Comparison of ENCODE assay signal across 12 cellular contexts in genomic region chr12:49777341-49777740, GRCh38. TPM values are rescaled to one million over a fixed set of nuclear protein-coding genes. Genes with fewer than 3 reads are reported as not detected.
DNase-seq lines count a peak whose midpoint lies in the region; ATAC-seq and TF ChIP-seq lines count a peak whose summit lies in the region.
"Had no signal": no experiment of that assay in that cellular context is flagged by ENCODE, and none has a peak within 500 bp of the region (broad histone marks: within the 10 kb centered on the region; RNA-seq: fewer than 3 reads in every experiment).

No MANE protein-coding gene starts in this region.

- H3K4me2 ChIP-seq in HCT116 (ENCODE audit: low read length) (no peak overlapping the region), Loucy (ENCODE audit: low read depth, low read length, poor library complexity, severe bottlenecking) (no peak overlapping the region)

- H3F3A ChIP-seq in Loucy (ENCODE audit: low read depth) = no peaks in the 10 kb centered on the region

- peaks cover 4% of the 10 kb centered on the region; the same call in 1 of the 2 replicates for H3K27me3 ChIP-seq in HCT116 (ENCODE audit: insufficient read depth, low read length)
- H3K27me3 ChIP-seq in Loucy (ENCODE audit: insufficient read depth, low read length, poor library complexity, severe bottlenecking) = no peaks in the 10 kb centered on the region
- H3K27me3 ChIP-seq: BE2C had no signal

- RAD21 ChIA-PET in HCT116 (lab: Charles Lee; ENCODE audit: low non-redundant PET in 1 of 2, low total read pairs in 2 of 2, uncharacterized antibody in 2 of 2, unreplicated experiment in 2 of 2) = interaction anchor here (0.9 kb wide), 2 partner anchors 65 to 190 kb away, joined by 3 read pairs; no protein-coding TSS in a partner anchor

- H3K9me2 ChIP-seq in HCT116 (ENCODE audit: insufficient read depth) (no peaks in the 10 kb centered on the region), Loucy (replicated peaks; ENCODE audit: low read depth, low read length) (no peaks in the 10 kb centered on the region)

- TF ChIP-seq RAD21 in HCT116 (IDR thresholded peaks at IDR 0.05; ENCODE audit: low read depth) = no peak

- intact Hi-C loops in HCT116 (cut with micrococcal nuclease) (loop anchor here (2.0 to 10.0 kb wide), 3 partner anchors 187 to 407 kb away; partner anchors contain the start of gene AQP5), sciatic nerve (cut with DNase I) (loop anchor here (5.0 kb wide), 1 partner anchor 60 kb away; no protein-coding TSS in a partner anchor)

- TF ChIP-seq CTCF in HCT116 (IDR thresholded peaks at IDR 0.05 in 2 of 3, conservative IDR thresholded peaks at IDR 0.05 in 1 of 3; ENCODE audit: borderline replicate concordance in 1 of 3, insufficient read depth in 1 of 3, low read depth in 2 of 3, low read length in 2 of 3) (no peak), Loucy (conservative IDR thresholded peaks at IDR 0.05; ENCODE audit: low read length) (no peak), epithelial cell of esophagus (IDR thresholded peaks at IDR 0.05; ENCODE audit: insufficient read depth, low read depth, low read length, missing control alignments) (no peak)

- ATAC-seq in HCT116 (no peak), sciatic nerve (no peak)

- H3K4me1 ChIP-seq in HCT116 (ENCODE audit: control insufficient read depth in 1 of 2, insufficient read depth in 2 of 2, low read length in 2 of 2) (peaks cover 0 to 9% of the 10 kb centered on the region in 2 experiments; a peak in 3 of 4 replicates), Loucy (ENCODE audit: insufficient read depth, low read length, poor library complexity, severe bottlenecking) (peaks cover 8% of the 10 kb centered on the region)
- H3K4me1 ChIP-seq: A549, BE2C had no signal

- H3K79me2 ChIP-seq in HCT116 (ENCODE audit: insufficient read depth, low read length) (no peaks in the 10 kb centered on the region), Loucy (ENCODE audit: insufficient read depth, low read length) (no peaks in the 10 kb centered on the region)

- BruUV-seq in HCT116 (replicated peaks; lab: Mats Ljungman, UMichigan) = no TSS peak

- CTCF ChIA-PET in HCT116 (lab: Charles Lee) = interaction anchor here (0.8 to 2.4 kb wide), 14 partner anchors 9 to 293 kb away, joined by 3 to 28 read pairs (median 6); partner anchors contain the start of genes BCDIN3D and TMBIM6

- POLR2A ChIA-PET in HCT116 (lab: Charles Lee) = interaction anchor here (0.8 to 1.5 kb wide), 3 partner anchors 9 to 62 kb away, joined by 4 to 6 read pairs (median 4); partner anchors contain the start of gene NCKAP5L

- DNase-seq in HCT116 (ENCODE audit: low read depth, low spot score) (no peak), epithelial cell of esophagus (ENCODE audit: low read depth) (peak; percentile 71), sciatic nerve (ENCODE audit: low spot score) (peak; percentile 10)
- no peak for DNase-seq in central memory CD4-positive, alpha-beta T cell
- DNase-seq in activated effector memory CD4-positive, alpha-beta T cell treated with Interleukin-2 at 50 U/mL for 16 hours = no peak
- DNase-seq: BE2C; CD4-positive, alpha-beta memory T cell; DMS79; GM23248 had no signal

- no peaks in the 10 kb centered on the region for H3K36me3 ChIP-seq in HCT116 (ENCODE audit: control insufficient read depth in 1 of 2, insufficient read depth in 2 of 2, low read length in 2 of 2)
- H3K36me3 ChIP-seq in Loucy (ENCODE audit: insufficient read depth, low read length) = no peaks in the 10 kb centered on the region
- H3K36me3 ChIP-seq: BE2C had no signal

- no peak overlapping the region for H3K4me3 ChIP-seq in HCT116 (replicated peaks in 1 of 2; ENCODE audit: low read depth in 1 of 2, low read length in 2 of 2)
- H3K4me3 ChIP-seq in Loucy (ENCODE audit: low read length, poor library complexity, severe bottlenecking) = no peak overlapping the region
- H3K4me3 ChIP-seq in epithelial cell of esophagus (ENCODE audit: low read length) = no peak overlapping the region
- H3K4me3 ChIP-seq: A549, GM23248 had no signal

- no peak for TF ChIP-seq POLR2A in HCT116 (IDR thresholded peaks at IDR 0.05; ENCODE audit: borderline replicate concordance, extremely low read depth, insufficient read depth, insufficient read length)

- H3K9me3 ChIP-seq in HCT116 (ENCODE audit: control insufficient read depth in 1 of 2, insufficient read depth in 1 of 2, low read depth in 1 of 2, low read length in 2 of 2) (no peaks in the 10 kb centered on the region), Loucy (ENCODE audit: insufficient read depth, low read depth, low read length) (no peaks in the 10 kb centered on the region)
- H3K9me3 ChIP-seq: A549, BE2C had no signal

- peak overlapping the region; percentile 62 for H2AFZ ChIP-seq in HCT116 (ENCODE audit: low read depth, low read length, poor library complexity, severe bottlenecking)
- H2AFZ ChIP-seq in Loucy (ENCODE audit: low read length) = peak overlapping the region; percentile 73; the same call in 1 of the 2 replicates

- H4K20me1 ChIP-seq in HCT116 (ENCODE audit: insufficient read depth) = no peaks in the 10 kb centered on the region
- H4K20me1 ChIP-seq in Loucy (ENCODE audit: insufficient read depth, low read length, poor library complexity, severe bottlenecking) = no peaks in the 10 kb centered on the region

- H3K27ac ChIP-seq in HCT116 (ENCODE audit: low read depth, low read length) = no peak overlapping the region
- H3K27ac ChIP-seq: C4-2B, GM23248 had no signal

- H3K9ac ChIP-seq in HCT116 (ENCODE audit: low read length) (no peak overlapping the region), Loucy (ENCODE audit: low read depth, low read length, poor library complexity, severe bottlenecking) (no peak overlapping the region)

TF ChIP-seq in HCT116, 20 proteins besides CTCF, POLR2A, EP300 and RAD21:
- TF ChIP-seq SIN3A (IDR thresholded peaks at IDR 0.05; ENCODE audit: low read depth) (no peak), CEBPB (IDR thresholded peaks at IDR 0.05; ENCODE audit: low read depth) (no peak), SP1 (IDR thresholded peaks at IDR 0.05; ENCODE audit: low read depth) (no peak), CBX3 (IDR thresholded peaks at IDR 0.05; ENCODE audit: low read depth) (no peak), ZFX (IDR thresholded peaks at IDR 0.05) (no peak), ZBTB33 (IDR thresholded peaks at IDR 0.05; ENCODE audit: extremely low read depth, insufficient replicate concordance, low read length) (no peak), EZH2phosphoT487 (IDR thresholded peaks at IDR 0.05; ENCODE audit: borderline replicate concordance) (no peak), TCF7L2 (IDR thresholded peaks at IDR 0.05; ENCODE audit: borderline replicate concordance, extremely low read depth, insufficient read depth, insufficient read length) (no peak)

RNA-seq across cellular contexts. Expression of gene TMBIM6, which starts 36.0 kb away (rescaled TPM):
- 510 TPM for total RNA-seq in HCT116 (2021; ENCODE audit: unreplicated experiment)
- 410 and 465 TPM in 2 replicates for polyA plus RNA-seq in HCT116 (2012)
- 396 TPM for total RNA-seq in sciatic nerve

RNA-seq across cellular contexts. Expression of gene NCKAP5L, which starts 50.9 kb away (rescaled TPM):
- total RNA-seq in HCT116 (2021; ENCODE audit: unreplicated experiment) (12.1 TPM), sciatic nerve (38.2 TPM)
- 5.1 and 6.6 TPM in 2 replicates for polyA plus RNA-seq in HCT116 (2012)

Comparison
In these comparisons a context has a peak if more than half of its experiments do, and no peak if none do; other contexts are left out.
1. DNase-seq: peak in epithelial cell of esophagus (single experiment) and sciatic nerve (single experiment); none in HCT116 (single experiment), central memory CD4-positive, alpha-beta T cell (single experiment) and activated effector memory CD4-positive, alpha-beta T cell treated with Interleukin-2 at 50 U/mL for 16 hours (single experiment).